In the genomic region with DNA sequence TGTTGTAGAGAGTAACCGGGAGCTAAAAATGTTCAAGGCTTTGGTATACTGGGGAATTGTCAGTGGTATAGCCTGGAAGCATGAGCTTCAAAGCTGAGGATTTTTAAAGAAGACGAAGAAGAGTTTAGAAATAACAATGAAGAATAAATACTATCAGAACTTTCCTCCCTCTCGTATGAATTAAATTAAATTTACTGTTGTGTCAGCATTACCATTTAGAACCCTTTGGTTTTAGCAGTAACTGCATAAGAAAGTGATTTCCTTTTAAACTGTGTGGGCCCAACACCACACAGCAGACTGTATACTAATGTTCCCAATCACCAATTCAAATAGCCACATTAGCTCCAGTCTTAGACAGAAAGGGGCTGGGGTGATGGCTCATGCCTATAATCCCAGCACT, we compare ENCODE assay signal across 8 cellular contexts.
"Had no signal": no experiment of that assay in that cellular context is flagged by ENCODE, and none has a peak within 500 bp of the region (broad histone marks: within the 10 kb centered on the region; RNA-seq: fewer than 3 reads in every experiment).

No MANE protein-coding gene starts in this region.

- H3K9ac ChIP-seq: GM23248 had no signal

- H3K4me3 ChIP-seq: GM23248, HAP-1 had no signal

- H3K36me3 ChIP-seq: HAP-1 had no signal

- DNase-seq: GM23248, GOT3, H7, HFFc6, KG1 had no signal

- H3K27ac ChIP-seq: GM23248, HL-60 had no signal

- ATAC-seq: HCT116 had no signal

- H2AFZ ChIP-seq: GM23248 had no signal

- H3K9me3 ChIP-seq: HAP-1 had no signal

- H3K4me1 ChIP-seq: HAP-1 had no signal
